In genomic region chr1:54325705-54326461, GRCh38 we compare ENCODE assay signal across 10 cellular contexts.
DNase-seq lines count a peak whose midpoint lies in the region; ATAC-seq and TF ChIP-seq lines count a peak whose summit lies in the region.
"Had no signal": no experiment of that assay in that cellular context is flagged by ENCODE, and none has a peak within 500 bp of the region (broad histone marks: within the 10 kb centered on the region; RNA-seq: fewer than 3 reads in every experiment).

No MANE protein-coding gene starts in this region.

- no peaks in the 10 kb centered on the region for H3K9me3 Mint-ChIP-seq in naive thymus-derived CD4-positive, alpha-beta T cell
- H3K9me3 Mint-ChIP-seq: activated T-cell treated with anti-CD3 and anti-CD28 coated beads, Interleukin-2, amount 50 U/mL, for 24 hours had no signal

- H3K9me3 ChIP-seq in heart right ventricle = no peaks in the 10 kb centered on the region
- H3K9me3 ChIP-seq in naive thymus-derived CD4-positive, alpha-beta T cell (ENCODE audit: control insufficient read depth in 2 of 3, low read length in 3 of 3) = no peaks in the 10 kb centered on the region
- H3K9me3 ChIP-seq in upper lobe of right lung = no peaks in the 10 kb centered on the region

- WGBS in heart right ventricle, 2 donors = 73 to 75% methylated on average over 20 of the region's 20 CpGs

- H3K36me3 ChIP-seq in heart right ventricle = no peaks in the 10 kb centered on the region
- no peaks in the 10 kb centered on the region for H3K36me3 ChIP-seq in naive thymus-derived CD4-positive, alpha-beta T cell (ENCODE audit: control insufficient read depth in 2 of 3, insufficient read depth in 3 of 3, low read length in 3 of 3)
- H3K36me3 ChIP-seq in upper lobe of right lung = no peaks in the 10 kb centered on the region

- ATAC-seq in heart right ventricle = peak in 7 of 8 donors; percentile 7 to 74 (median 27)
- no peak for ATAC-seq in left cardiac atrium
- no peak for ATAC-seq in naive thymus-derived CD4-positive, alpha-beta T cell
- ATAC-seq in upper lobe of right lung = peak; percentile 28
- no peak for ATAC-seq in left colon
- ATAC-seq: HepG2 had no signal

- H3K27me3 Mint-ChIP-seq in naive thymus-derived CD4-positive, alpha-beta T cell = no peaks in the 10 kb centered on the region
- H3K27me3 Mint-ChIP-seq: activated T-cell treated with anti-CD3 and anti-CD28 coated beads, Interleukin-2, amount 50 U/mL, for 24 hours had no signal

- no peak for TF ChIP-seq CTCF in heart right ventricle (IDR thresholded peaks at IDR 0.05)
- no peak for TF ChIP-seq CTCF in upper lobe of right lung (IDR thresholded peaks at IDR 0.05)

- POLR2A ChIA-PET in naive thymus-derived CD4-positive, alpha-beta T cell (lab: Charles Lee) = interaction anchor here (1.4 kb wide), 1 partner anchor 8 kb away, joined by 3 read pairs; no protein-coding TSS in a partner anchor

- no peak overlapping the region for H3K4me3 ChIP-seq in heart right ventricle
- H3K4me3 ChIP-seq in naive thymus-derived CD4-positive, alpha-beta T cell (ENCODE audit: low read length) = no peak overlapping the region
- no peak overlapping the region for H3K4me3 ChIP-seq in upper lobe of right lung

- H3K4me1 ChIP-seq in heart right ventricle (peaks cover 30 to 91% (median 77%) of the 10 kb centered on the region in 9 donors), upper lobe of right lung (peaks cover 66% of the 10 kb centered on the region)
- H3K4me1 ChIP-seq in naive thymus-derived CD4-positive, alpha-beta T cell (ENCODE audit: control insufficient read depth in 2 of 2, insufficient read depth in 2 of 2, low read length in 2 of 2) = peaks cover 0 to 15% of the 10 kb centered on the region in 2 donors

- peaks cover 0 to 4% (median 0%) of the 10 kb centered on the region in 5 donors for H3K36me3 Mint-ChIP-seq in naive thymus-derived CD4-positive, alpha-beta T cell

- H3K27me3 ChIP-seq in heart right ventricle (no peaks in the 10 kb centered on the region), upper lobe of right lung (no peaks in the 10 kb centered on the region)
- no peaks in the 10 kb centered on the region for H3K27me3 ChIP-seq in naive thymus-derived CD4-positive, alpha-beta T cell (ENCODE audit: control insufficient read depth in 2 of 2, insufficient read depth in 2 of 2, low read length in 2 of 2)

- peaks cover 21 to 96% (median 90%) of the 10 kb centered on the region in 7 donors for H3K4me1 Mint-ChIP-seq in naive thymus-derived CD4-positive, alpha-beta T cell

- intact Hi-C loops in heart right ventricle (cut with DNase I) (loop anchor here in 1 of 10 donors (10.0 kb wide), 1 partner anchor 79 kb away; the partner anchor contains the start of gene SSBP3), left cardiac atrium (cut with DNase I) (loop anchor here in 1 of 2 donors (10.0 kb wide), 1 partner anchor 79 kb away; the partner anchor contains the start of gene SSBP3), upper lobe of right lung (cut with DNase I) (no loop called here), left colon (cut with DNase I, micrococcal nuclease) (no loop called here)
- intact Hi-C loops in naive thymus-derived CD4-positive, alpha-beta T cell (cut with micrococcal nuclease) = loop anchor here in 1 of 2 donors (5.0 kb wide), 1 partner anchor 61 kb away; no protein-coding TSS in a partner anchor

- peak overlapping the region in 9 of 10 donors; percentile 39 to 82 (median 64) for H3K27ac ChIP-seq in heart right ventricle
- H3K27ac ChIP-seq in naive thymus-derived CD4-positive, alpha-beta T cell (ENCODE audit: low read depth, low read length) = no peak overlapping the region
- H3K27ac ChIP-seq in upper lobe of right lung = peak overlapping the region; percentile 75

- DNase-seq in heart right ventricle (peak in 1 of 2 donors; percentile 38), left cardiac atrium (no peak), dermis blood vessel endothelial cell (peak; percentile 71), upper lobe of right lung (no peak), GM03348 (ENCODE audit: low spot score) (no peak), left colon (no peak), HK-2 (ENCODE audit: unreplicated experiment) (no peak)
- no peak for DNase-seq in naive thymus-derived CD4-positive, alpha-beta T cell
- DNase-seq: activated T-cell treated with anti-CD3 and anti-CD28 coated beads, Interleukin-2, amount 50 U/mL, for 24 hours had no signal

- no peak overlapping the region for H3K4me3 Mint-ChIP-seq in naive thymus-derived CD4-positive, alpha-beta T cell
- H3K4me3 Mint-ChIP-seq: activated T-cell treated with anti-CD3 and anti-CD28 coated beads, Interleukin-2, amount 50 U/mL, for 24 hours had no signal

- CTCF ChIA-PET in naive thymus-derived CD4-positive, alpha-beta T cell (lab: Charles Lee) = no interaction called here

- peak overlapping the region in 7 of 9 donors; percentile 5 to 82 (median 52) for H3K27ac Mint-ChIP-seq in naive thymus-derived CD4-positive, alpha-beta T cell

Comparison
In these comparisons a context has a peak if more than half of its experiments do, and no peak if none do; other contexts are left out.
1. ATAC-seq: peak in heart right ventricle (7 of 8) and upper lobe of right lung (single experiment); none in left cardiac atrium (0 of 2), naive thymus-derived CD4-positive, alpha-beta T cell (single experiment) and left colon (single experiment).